In genomic region chr1:202016022-202016624, GRCh38 we compare ENCODE assay signal across 14 cellular contexts. TPM values are rescaled to one million over a fixed set of nuclear protein-coding genes. Genes with fewer than 3 reads are reported as not detected.
DNase-seq lines count a peak whose midpoint lies in the region; ATAC-seq and TF ChIP-seq lines count a peak whose summit lies in the region.
"Had no signal": no experiment of that assay in that cellular context is flagged by ENCODE, and none has a peak within 500 bp of the region (broad histone marks: within the 10 kb centered on the region; RNA-seq: fewer than 3 reads in every experiment).

No MANE protein-coding gene starts in this region.

- H3K9me3 ChIP-seq in RWPE2 (ENCODE audit: severe bottlenecking), result no peaks in the 10 kb centered on the region
- H3K9me3 ChIP-seq in fibroblast of lung (ENCODE audit: control insufficient read depth, insufficient read depth, low read depth, low read length), result no peaks in the 10 kb centered on the region
- H3K9me3 ChIP-seq in parathyroid adenoma (ENCODE audit: control insufficient read depth, low read length), result no peaks in the 10 kb centered on the region

- intact Hi-C loops in Calu3 (cut with micrococcal nuclease; ENCODE audit: unreplicated experiment), result no loop called here

- peak overlapping the region; percentile 89 for H3K27ac Mint-ChIP-seq in Calu3 (ENCODE audit: unreplicated experiment)
- H3K27ac Mint-ChIP-seq: immature natural killer cell had no signal

- H3K4me1 ChIP-seq in RWPE2 (ENCODE audit: insufficient read depth, poor library complexity, severe bottlenecking) (peaks cover 48% of the 10 kb centered on the region), fibroblast of lung (ENCODE audit: control insufficient read depth, extremely low read depth, insufficient read depth, low read length) (no peaks in the 10 kb centered on the region), parathyroid adenoma (peaks cover 34% of the 10 kb centered on the region)

- no peaks in the 10 kb centered on the region for H3K79me2 ChIP-seq in fibroblast of lung (ENCODE audit: control insufficient read depth, insufficient read depth, low read length)
- H3K79me2 ChIP-seq in parathyroid adenoma, result peaks cover 2% of the 10 kb centered on the region

- CTCF ChIA-PET in Calu3 (lab: Charles Lee), result interaction anchor here (0.5 to 5.3 kb wide), 6 partner anchors 9 to 97 kb away, joined by 3 to 27 read pairs (median 6); no protein-coding TSS in a partner anchor

- no TSS peak for BruUV-seq in Calu3 (replicated peaks; lab: Mats Ljungman, UMichigan)

- H3K27ac ChIP-seq in RWPE2 (ENCODE audit: poor library complexity, severe bottlenecking), result peak overlapping the region; percentile 30
- H3K27ac ChIP-seq in fibroblast of lung (ENCODE audit: insufficient read depth, low read length), result no peak overlapping the region
- peak overlapping the region; percentile 90 for H3K27ac ChIP-seq in parathyroid adenoma

- H3K9ac ChIP-seq in fibroblast of lung (ENCODE audit: insufficient read depth, low read length), result no peak overlapping the region
- no peak overlapping the region for H3K9ac ChIP-seq in parathyroid adenoma

- ATAC-seq in RWPE2 (ENCODE audit: low read depth) (no peak), HG03460 (IDR thresholded peaks at IDR 0.05; ENCODE audit: unreplicated experiment) (no peak)

- no peaks in the 10 kb centered on the region for H3K27me3 ChIP-seq in RWPE2 (ENCODE audit: insufficient read depth, poor library complexity, severe bottlenecking)
- peaks cover 7% of the 10 kb centered on the region for H3K27me3 ChIP-seq in fibroblast of lung (ENCODE audit: control insufficient read depth, insufficient read depth, low read length)
- H3K27me3 ChIP-seq in parathyroid adenoma (ENCODE audit: control insufficient read depth, insufficient read depth, low read length), result no peaks in the 10 kb centered on the region

- no peaks in the 10 kb centered on the region for H3K36me3 ChIP-seq in RWPE2 (ENCODE audit: low read depth)
- no peaks in the 10 kb centered on the region for H3K36me3 ChIP-seq in fibroblast of lung (ENCODE audit: control insufficient read depth, insufficient read depth, low read length)
- no peaks in the 10 kb centered on the region for H3K36me3 ChIP-seq in parathyroid adenoma (ENCODE audit: control insufficient read depth, insufficient read depth, low read length)

- H3K4me3 ChIP-seq in RWPE2 (ENCODE audit: severe bottlenecking), result no peak overlapping the region
- no peak overlapping the region for H3K4me3 ChIP-seq in fibroblast of lung (replicated peaks in 1 of 4; ENCODE audit: control extremely low read depth in 1 of 4, insufficient read depth in 1 of 4, low read depth in 3 of 4, low read length in 4 of 4)
- peak overlapping the region; percentile 32 for H3K4me3 ChIP-seq in parathyroid adenoma (ENCODE audit: low read depth, low read length)

- H4K20me1 ChIP-seq in fibroblast of lung (ENCODE audit: control insufficient read depth, extremely low read depth, insufficient read depth, low read length), result no peaks in the 10 kb centered on the region

- DNase-seq in Calu3, result peak; percentile 28
- no peak for DNase-seq in RWPE2 (ENCODE audit: low spot score)
- peak; percentile 31 to 71 for DNase-seq in fibroblast of lung (ENCODE audit: low read depth in 2 of 2)
- DNase-seq in DMS 273 treated with DMSO at 0.1 percent for 48 hours (lab: John Stamatoyannopoulos, UW), result no peak
- DNase-seq in NCI-H1092 (lab: John Stamatoyannopoulos, UW), result no peak
- DNase-seq in stimulated activated CD4-positive, alpha-beta T cell treated with anti-CD3 and anti-CD28 coated beads, Interleukin-2, amount 100 ng/mL, for 24 hours, result no peak
- DNase-seq: activated CD8-positive, alpha-beta memory T cell treated with anti-CD3 and anti-CD28 coated beads for 24 hours; activated effector memory CD4-positive, alpha-beta T cell treated with Interleukin-2 at 50 U/mL for 16 hours; foreskin melanocyte; GDM1; immature natural killer cell had no signal

- H3K4me2 ChIP-seq in fibroblast of lung (ENCODE audit: extremely low read depth, insufficient read depth, low read length) (no peak overlapping the region), parathyroid adenoma (ENCODE audit: low read length) (peak overlapping the region; percentile 43)

- peak overlapping the region; percentile 92 for H3K4me3 Mint-ChIP-seq in Calu3 (ENCODE audit: low read depth, unreplicated experiment)
- H3K4me3 Mint-ChIP-seq: CD14-positive monocyte, immature natural killer cell had no signal

- peaks cover 89% of the 10 kb centered on the region for H3K36me3 Mint-ChIP-seq in Calu3 (ENCODE audit: insufficient read depth, unreplicated experiment)

- no peak for TF ChIP-seq CTCF in Calu3 (IDR thresholded peaks at IDR 0.05; ENCODE audit: unreplicated experiment)
- TF ChIP-seq CTCF in RWPE2 (IDR thresholded peaks at IDR 0.05; ENCODE audit: poor library complexity, severe bottlenecking), result no peak
- no peak for TF ChIP-seq CTCF in fibroblast of lung (conservative IDR thresholded peaks at IDR 0.05 in 1 of 2, IDR thresholded peaks at IDR 0.05 in 1 of 2; ENCODE audit: low read depth in 1 of 2, low read length in 2 of 2)
- no peak for TF ChIP-seq CTCF in parathyroid adenoma (IDR thresholded peaks at IDR 0.05)

- H3K9me3 Mint-ChIP-seq in Calu3 (ENCODE audit: low read depth, unreplicated experiment), result no peaks in the 10 kb centered on the region
- H3K9me3 Mint-ChIP-seq: CD14-positive monocyte, immature natural killer cell had no signal

- peaks cover 55% of the 10 kb centered on the region for H3K4me1 Mint-ChIP-seq in Calu3 (ENCODE audit: low read depth, unreplicated experiment)
- H3K4me1 Mint-ChIP-seq: CD14-positive monocyte had no signal

- H2AFZ ChIP-seq in fibroblast of lung (ENCODE audit: low read length) (no peak overlapping the region), parathyroid adenoma (no peak overlapping the region)

- H3K27me3 Mint-ChIP-seq in Calu3 (ENCODE audit: unreplicated experiment), result no peaks in the 10 kb centered on the region

RNA-seq across cellular contexts. Expression of gene ELF3, which starts 5.7 kb away (rescaled TPM):
- total RNA-seq in Calu3 (2022), result 830 and 907 TPM in 2 replicates
- total RNA-seq in fibroblast of lung, result 0.17 TPM in 1 of 2 replicates, not detected in the other
- polyA plus RNA-seq in fibroblast of lung, result 0.06 and 0.12 TPM in 2 replicates
- 0.10 TPM in 1 of 2 replicates, not detected in the other for polyA plus RNA-seq in fibroblast of lung (2012)
- not detected in 2 replicates for polyA minus RNA-seq in fibroblast of lung (ENCODE audit: low replicate concordance)
- polyA plus RNA-seq: CD14-positive monocyte had no signal

RNA-seq across cellular contexts. Expression of gene RNPEP, which starts 33.7 kb away (rescaled TPM):
- total RNA-seq in Calu3 (2022) (86.1 and 91.6 TPM in 2 replicates), fibroblast of lung (43.7 and 77.1 TPM in 2 replicates)
- 56.9 and 63.1 TPM in 2 replicates for polyA plus RNA-seq in fibroblast of lung
- 67.5 and 69.1 TPM in 2 replicates for polyA plus RNA-seq in fibroblast of lung (2012)
- polyA minus RNA-seq in fibroblast of lung (ENCODE audit: low replicate concordance), result 149 and 172 TPM in 2 replicates

Comparison
In these comparisons a context has a peak if more than half of its experiments do, and no peak if none do; other contexts are left out.
1. DNase-seq: peak in Calu3 (single experiment) and fibroblast of lung (2 of 2); none in RWPE2 (single experiment), DMS 273 treated with DMSO at 0.1 percent for 48 hours (single experiment), NCI-H1092 (single experiment) and stimulated activated CD4-positive, alpha-beta T cell treated with anti-CD3 and anti-CD28 coated beads, Interleukin-2, amount 100 ng/mL, for 24 hours (0 of 2).
2. RNA of gene ELF3, which starts 5.7 kb away (total RNA-seq): 830 to 907 TPM in Calu3; 0.17 TPM in fibroblast of lung; every median in the first group is over 100 times any median in the second.